16 cellular contexts compared by ENCODE assay signal in the genomic region with DNA sequence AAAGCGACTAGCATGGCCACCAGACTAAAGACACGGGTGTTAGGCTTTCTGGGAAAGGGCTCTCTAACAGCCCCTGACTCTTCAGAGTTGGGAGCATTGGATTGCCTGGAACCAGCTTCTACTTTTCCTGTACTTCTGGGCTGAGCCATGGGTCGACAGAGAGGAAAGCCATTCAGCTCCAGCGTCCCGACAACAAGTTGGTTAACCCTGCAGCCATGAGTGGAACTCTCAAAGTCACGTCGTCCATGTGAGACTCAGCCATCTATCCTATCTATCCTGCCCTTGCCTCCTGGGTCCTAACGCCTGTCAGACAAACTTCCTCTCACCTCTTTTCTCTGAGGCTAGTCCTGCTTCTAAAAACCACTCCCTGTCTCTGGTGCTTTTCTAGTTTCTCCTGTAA. TPM values are rescaled to one million over a fixed set of nuclear protein-coding genes. Genes with fewer than 3 reads are reported as not detected.
DNase-seq lines count a peak whose midpoint lies in the region; ATAC-seq and TF ChIP-seq lines count a peak whose summit lies in the region.
"Had no signal": no experiment of that assay in that cellular context is flagged by ENCODE, and none has a peak within 500 bp of the region (broad histone marks: within the 10 kb centered on the region; RNA-seq: fewer than 3 reads in every experiment).

No MANE protein-coding gene starts in this region.

- no peaks in the 10 kb centered on the region for H3K79me2 ChIP-seq in OCI-LY1 (ENCODE audit: insufficient read depth, low read length)

- no peaks in the 10 kb centered on the region for H3K9me3 Mint-ChIP-seq in CD8-positive, alpha-beta memory T cell
- H3K9me3 Mint-ChIP-seq in activated T-helper 1 cell treated with anti-CD3 and anti-CD28 coated beads, Interleukin-12 subunit alpha, Interleukin-12 subunit beta, Interleukin-2, Interleukin-4 antibody, amounts not matched to agents 30 ng/mL and 10 ng/mL and 1 ng/mL, durations not matched to agents 14 hours and 24 hours and 36 hours: peaks cover 34% of the 10 kb centered on the region
- H3K9me3 Mint-ChIP-seq in natural killer cell (no peaks in the 10 kb centered on the region), chondrocyte (ENCODE audit: low read depth) (no peaks in the 10 kb centered on the region)

- peak overlapping the region; percentile 50 for H3K4me3 ChIP-seq in CD8-positive, alpha-beta memory T cell (ENCODE audit: low read length)
- H3K4me3 ChIP-seq in OCI-LY1 (ENCODE audit: low read depth, low read length, poor library complexity, severe bottlenecking): no peak overlapping the region

- H3K4me1 Mint-ChIP-seq in CD8-positive, alpha-beta memory T cell: peaks cover 20 to 24% (median 24%) of the 10 kb centered on the region in 3 donors
- peaks cover 55% of the 10 kb centered on the region for H3K4me1 Mint-ChIP-seq in activated T-helper 1 cell treated with anti-CD3 and anti-CD28 coated beads, Interleukin-12 subunit alpha, Interleukin-12 subunit beta, Interleukin-2, Interleukin-4 antibody, amounts not matched to agents 30 ng/mL and 10 ng/mL and 1 ng/mL, durations not matched to agents 14 hours and 24 hours and 36 hours (ENCODE audit: low read depth)
- peaks cover 20 to 21% of the 10 kb centered on the region in 2 donors for H3K4me1 Mint-ChIP-seq in natural killer cell
- peaks cover 5% of the 10 kb centered on the region for H3K4me1 Mint-ChIP-seq in chondrocyte (ENCODE audit: low read depth)
- H3K4me1 Mint-ChIP-seq: neural crest cell had no signal

- H3K36me3 ChIP-seq in CD8-positive, alpha-beta memory T cell (ENCODE audit: insufficient read depth, low read length): no peaks in the 10 kb centered on the region
- no peaks in the 10 kb centered on the region for H3K36me3 ChIP-seq in OCI-LY1 (ENCODE audit: insufficient read depth, low read length)
- H3K36me3 ChIP-seq: BE2C had no signal

- no peaks in the 10 kb centered on the region for H3K27me3 ChIP-seq in CD8-positive, alpha-beta memory T cell (ENCODE audit: insufficient read depth, low read length, poor library complexity, severe bottlenecking)
- H3K27me3 ChIP-seq in OCI-LY1 (ENCODE audit: insufficient read depth, low read length): no peaks in the 10 kb centered on the region
- H3K27me3 ChIP-seq: BE2C had no signal

- H3K4me1 ChIP-seq in CD8-positive, alpha-beta memory T cell (ENCODE audit: insufficient read depth, low read length): peaks cover 9% of the 10 kb centered on the region
- H3K4me1 ChIP-seq in OCI-LY1 (ENCODE audit: insufficient read depth, low read length, severe bottlenecking): peaks cover 4% of the 10 kb centered on the region
- H3K4me1 ChIP-seq: BE2C had no signal

- intact Hi-C loops in activated T-helper 1 cell treated with anti-CD3 and anti-CD28 coated beads, Interleukin-12 subunit alpha, Interleukin-12 subunit beta, Interleukin-2, Interleukin-4 antibody, amounts not matched to agents 30 ng/mL and 10 ng/mL and 1 ng/mL, durations not matched to agents 14 hours and 24 hours and 36 hours (cut with micrococcal nuclease): loop anchor here (10.0 kb wide), 1 partner anchor 620 kb away; no protein-coding TSS in a partner anchor
- intact Hi-C loops in natural killer cell (cut with micrococcal nuclease): no loop called here

- no peaks in the 10 kb centered on the region for H4K20me1 ChIP-seq in OCI-LY1 (ENCODE audit: insufficient read depth, low read length)

- peak overlapping the region in 5 of 8 donors; percentile 16 to 80 (median 77) for H3K27ac Mint-ChIP-seq in CD8-positive, alpha-beta memory T cell
- H3K27ac Mint-ChIP-seq in activated T-helper 1 cell treated with anti-CD3 and anti-CD28 coated beads, Interleukin-12 subunit alpha, Interleukin-12 subunit beta, Interleukin-2, Interleukin-4 antibody, amounts not matched to agents 30 ng/mL and 10 ng/mL and 1 ng/mL, durations not matched to agents 14 hours and 24 hours and 36 hours: peak overlapping the region; percentile 86
- H3K27ac Mint-ChIP-seq in natural killer cell: peak overlapping the region in 1 of 2 donors; percentile 38
- H3K27ac Mint-ChIP-seq in chondrocyte (ENCODE audit: unreplicated experiment): no peak overlapping the region

- no peaks in the 10 kb centered on the region for H3K36me3 Mint-ChIP-seq in CD8-positive, alpha-beta memory T cell
- H3K36me3 Mint-ChIP-seq in activated T-helper 1 cell treated with anti-CD3 and anti-CD28 coated beads, Interleukin-12 subunit alpha, Interleukin-12 subunit beta, Interleukin-2, Interleukin-4 antibody, amounts not matched to agents 30 ng/mL and 10 ng/mL and 1 ng/mL, durations not matched to agents 14 hours and 24 hours and 36 hours (ENCODE audit: low read depth): peaks cover 25% of the 10 kb centered on the region
- H3K36me3 Mint-ChIP-seq in natural killer cell: no peaks in the 10 kb centered on the region
- H3K36me3 Mint-ChIP-seq in chondrocyte (ENCODE audit: low read depth): no peaks in the 10 kb centered on the region

- DNase-seq in CD8-positive, alpha-beta memory T cell: peak in 1 of 5 donors; percentile 22
- peak; percentile 24 for DNase-seq in activated T-helper 1 cell treated with anti-CD3 and anti-CD28 coated beads, Interleukin-12 subunit alpha, Interleukin-12 subunit beta, Interleukin-2, Interleukin-4 antibody, amounts not matched to agents 30 ng/mL and 10 ng/mL and 1 ng/mL, durations not matched to agents 14 hours and 24 hours and 36 hours (ENCODE audit: low spot score)
- DNase-seq in natural killer cell (no peak), T1000 (lab: John Stamatoyannopoulos, UW) (no peak), chondrocyte (ENCODE audit: low spot score) (no peak)
- no peak for DNase-seq in effector CD4-positive, alpha-beta T cell
- DNase-seq: amniotic stem cell, BE2C, mammary epithelial cell, NCI-H2081, NCI-H524, PC-3, retina, trophoblast cell had no signal

- TF ChIP-seq CTCF in OCI-LY1 (IDR thresholded peaks at IDR 0.05; ENCODE audit: low read length) (no peak), natural killer cell (IDR thresholded peaks at IDR 0.05) (no peak), chondrocyte (IDR thresholded peaks at IDR 0.05) (no peak)

- H3F3A ChIP-seq in OCI-LY1 (ENCODE audit: insufficient read depth, low read length): no peaks in the 10 kb centered on the region

- H3K27ac ChIP-seq in CD8-positive, alpha-beta memory T cell (ENCODE audit: low read depth, low read length): no peak overlapping the region
- no peak overlapping the region for H3K27ac ChIP-seq in OCI-LY1 (ENCODE audit: low read depth, low read length, poor library complexity, severe bottlenecking)

- H2AFZ ChIP-seq in OCI-LY1 (ENCODE audit: low read length): no peak overlapping the region

- H3K9me2 ChIP-seq in OCI-LY1 (ENCODE audit: low read depth, low read length): no peaks in the 10 kb centered on the region

- H3K9ac ChIP-seq in OCI-LY1 (ENCODE audit: low read length): no peak overlapping the region

- POLR2A ChIA-PET in CD8-positive, alpha-beta memory T cell (lab: Charles Lee): interaction anchor here (0.6 kb wide), 1 partner anchor 31 kb away, joined by 3 read pairs; no protein-coding TSS in a partner anchor

- ATAC-seq in natural killer cell: peak in 1 of 3 donors; percentile 29
- ATAC-seq: PC-3 had no signal

- CTCF ChIA-PET in CD8-positive, alpha-beta memory T cell (lab: Charles Lee): interaction anchor here (1.4 kb wide), 1 partner anchor 66 kb away, joined by 3 read pairs; no protein-coding TSS in a partner anchor

- peak overlapping the region; percentile 68 to 81 (median 78) for H3K4me3 Mint-ChIP-seq in CD8-positive, alpha-beta memory T cell
- H3K4me3 Mint-ChIP-seq in activated T-helper 1 cell treated with anti-CD3 and anti-CD28 coated beads, Interleukin-12 subunit alpha, Interleukin-12 subunit beta, Interleukin-2, Interleukin-4 antibody, amounts not matched to agents 30 ng/mL and 10 ng/mL and 1 ng/mL, durations not matched to agents 14 hours and 24 hours and 36 hours: peak overlapping the region; percentile 86
- H3K4me3 Mint-ChIP-seq in natural killer cell: peak overlapping the region; percentile 51
- no peak overlapping the region for H3K4me3 Mint-ChIP-seq in chondrocyte (ENCODE audit: unreplicated experiment)
- H3K4me3 Mint-ChIP-seq: neural crest cell had no signal

- peaks cover 7 to 8% of the 10 kb centered on the region in 2 donors for H3K27me3 Mint-ChIP-seq in CD8-positive, alpha-beta memory T cell
- peaks cover 4% of the 10 kb centered on the region for H3K27me3 Mint-ChIP-seq in activated T-helper 1 cell treated with anti-CD3 and anti-CD28 coated beads, Interleukin-12 subunit alpha, Interleukin-12 subunit beta, Interleukin-2, Interleukin-4 antibody, amounts not matched to agents 30 ng/mL and 10 ng/mL and 1 ng/mL, durations not matched to agents 14 hours and 24 hours and 36 hours (ENCODE audit: insufficient read depth)
- H3K27me3 Mint-ChIP-seq in natural killer cell (ENCODE audit: low read depth in 2 of 2): peaks cover 10 to 20% of the 10 kb centered on the region in 2 donors
- H3K27me3 Mint-ChIP-seq in chondrocyte (ENCODE audit: low read depth): no peaks in the 10 kb centered on the region

- no peaks in the 10 kb centered on the region for H3K9me3 ChIP-seq in CD8-positive, alpha-beta memory T cell (ENCODE audit: low read length)
- no peaks in the 10 kb centered on the region for H3K9me3 ChIP-seq in OCI-LY1 (ENCODE audit: low read length)
- H3K9me3 ChIP-seq: BE2C had no signal

- peak overlapping the region; percentile 20; the same call in 1 of the 2 replicates for H3K4me2 ChIP-seq in OCI-LY1 (ENCODE audit: low read length)

RNA-seq across cellular contexts. Expression of a gene that starts 32.6 kb away (rescaled TPM):
- total RNA-seq in CD8-positive, alpha-beta memory T cell: 10 to 100 TPM; 40.0 to 45.1 TPM
- 35.8 TPM for polyA plus RNA-seq in CD8-positive, alpha-beta memory T cell
- 31.4 and 33.8 TPM in 2 replicates for total RNA-seq in activated T-helper 1 cell treated with anti-CD3 and anti-CD28 coated beads, Interleukin-12 subunit alpha, Interleukin-12 subunit beta, Interleukin-2, Interleukin-4 antibody, amounts not matched to agents 30 ng/mL and 10 ng/mL and 1 ng/mL, durations not matched to agents 14 hours and 24 hours and 36 hours
- total RNA-seq in natural killer cell (10 to 100 TPM; 63.8 to 81.9 (median 74.9) TPM), chondrocyte (44.6 to 52.0 TPM (median 44.7 TPM) in 3 replicates)
